In the genomic region with DNA sequence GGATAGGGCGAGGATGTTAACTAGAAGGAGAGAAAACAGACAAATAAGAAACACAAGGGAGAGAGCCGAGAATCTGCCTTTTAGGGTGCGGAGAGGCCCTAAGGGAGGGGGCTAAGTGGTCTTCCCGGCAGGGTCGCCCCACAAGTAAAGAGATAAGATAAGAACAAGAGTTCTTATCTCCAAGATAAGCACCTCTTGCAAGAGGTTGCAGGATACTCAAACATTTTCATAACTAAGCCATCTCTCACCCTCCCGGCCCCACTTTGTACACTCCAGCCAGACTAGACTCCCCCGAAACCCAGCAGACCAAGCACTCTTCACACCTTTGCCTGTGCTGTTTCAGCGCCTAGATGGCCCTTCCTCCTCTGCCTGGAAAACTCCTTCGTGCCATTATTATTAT, we compare ENCODE assay signal across 14 cellular contexts. TPM values are rescaled to one million over a fixed set of nuclear protein-coding genes. Genes with fewer than 3 reads are reported as not detected.
A peak's percentile ranks its signal among the peaks of the same experiment; 100 is the strongest.
DNase-seq lines count a peak whose midpoint lies in the region; ATAC-seq lines count a peak whose summit lies in the region.
"Had no signal": no experiment of that assay in that cellular context is flagged by ENCODE, and none has a peak within 500 bp of the region (broad histone marks: within the 10 kb centered on the region; RNA-seq: fewer than 3 reads in every experiment).

No MANE protein-coding gene starts in this region.

- no peaks in the 10 kb centered on the region for H3K36me3 ChIP-seq in CD4-positive, alpha-beta memory T cell (ENCODE audit: insufficient read depth, low read length)
- H3K36me3 ChIP-seq in NT2/D1 (ENCODE audit: insufficient read depth, insufficient read length, low read length): no peaks in the 10 kb centered on the region
- H3K36me3 ChIP-seq: Peyer's patch had no signal

- H3K4me1 Mint-ChIP-seq in CD4-positive, alpha-beta memory T cell: peaks cover 4 to 32% (median 17%) of the 10 kb centered on the region in 4 donors
- peaks cover 13 to 18% of the 10 kb centered on the region in 2 donors for H3K4me1 Mint-ChIP-seq in effector memory CD8-positive, alpha-beta T cell (ENCODE audit: low read depth in 2 of 2)
- H3K4me1 Mint-ChIP-seq in natural killer cell treated with Interleukin-12 subunit alpha and Interleukin-12 subunit beta and Interleukin-15 and Interleukin-18, amount 100 ng/mL, for 72 hours (ENCODE audit: low read depth in 2 of 2): peaks cover 0 to 13% of the 10 kb centered on the region in 2 donors

- POLR2A ChIA-PET in CD4-positive, alpha-beta memory T cell (lab: Charles Lee; ENCODE audit: partially characterized antibody): interaction anchor here (7.6 kb wide), 1 partner anchor 13 kb away, joined by 83 read pairs; a partner anchor contains a TSS

- no peak overlapping the region for H3K9ac ChIP-seq in NT2/D1 (ENCODE audit: insufficient read length, low read depth)

- ATAC-seq in effector memory CD8-positive, alpha-beta T cell (replicated peaks): no peak
- no peak for ATAC-seq in natural killer cell treated with Interleukin-12 subunit alpha and Interleukin-12 subunit beta and Interleukin-15 and Interleukin-18, amount 100 ng/mL, for 72 hours
- ATAC-seq in GM21515 (IDR thresholded peaks at IDR 0.05; ENCODE audit: unreplicated experiment): no peak

- H3K27ac Mint-ChIP-seq in CD4-positive, alpha-beta memory T cell: peak overlapping the region; percentile 35 to 87 (median 66)
- H3K27ac Mint-ChIP-seq in effector memory CD8-positive, alpha-beta T cell: peak overlapping the region in 1 of 2 donors; percentile 18
- H3K27ac Mint-ChIP-seq in natural killer cell treated with Interleukin-12 subunit alpha and Interleukin-12 subunit beta and Interleukin-15 and Interleukin-18, amount 100 ng/mL, for 72 hours: no peak overlapping the region

- H3K4me3 Mint-ChIP-seq in CD4-positive, alpha-beta memory T cell: peak overlapping the region; percentile 49 to 94 (median 61)
- H3K4me3 Mint-ChIP-seq in effector memory CD8-positive, alpha-beta T cell: peak overlapping the region; percentile 92 to 94
- H3K4me3 Mint-ChIP-seq in natural killer cell treated with Interleukin-12 subunit alpha and Interleukin-12 subunit beta and Interleukin-15 and Interleukin-18, amount 100 ng/mL, for 72 hours: peak overlapping the region; percentile 17

- H3K36me3 Mint-ChIP-seq in CD4-positive, alpha-beta memory T cell: no peaks in the 10 kb centered on the region
- no peaks in the 10 kb centered on the region for H3K36me3 Mint-ChIP-seq in effector memory CD8-positive, alpha-beta T cell (ENCODE audit: insufficient read depth)
- H3K36me3 Mint-ChIP-seq in natural killer cell treated with Interleukin-12 subunit alpha and Interleukin-12 subunit beta and Interleukin-15 and Interleukin-18, amount 100 ng/mL, for 72 hours: no peaks in the 10 kb centered on the region

- H3K9me3 Mint-ChIP-seq in CD4-positive, alpha-beta memory T cell: no peaks in the 10 kb centered on the region
- H3K9me3 Mint-ChIP-seq in effector memory CD8-positive, alpha-beta T cell: no peaks in the 10 kb centered on the region
- H3K9me3 Mint-ChIP-seq in natural killer cell treated with Interleukin-12 subunit alpha and Interleukin-12 subunit beta and Interleukin-15 and Interleukin-18, amount 100 ng/mL, for 72 hours: no peaks in the 10 kb centered on the region

- no peaks in the 10 kb centered on the region for H3K27me3 ChIP-seq in CD4-positive, alpha-beta memory T cell (ENCODE audit: insufficient read depth, low read length)
- peaks cover 40% of the 10 kb centered on the region for H3K27me3 ChIP-seq in NT2/D1 (ENCODE audit: insufficient read depth, insufficient read length)
- H3K27me3 ChIP-seq: Peyer's patch had no signal

- intact Hi-C loops in CD4-positive, alpha-beta memory T cell (cut with micrococcal nuclease): no loop called here

- no peaks in the 10 kb centered on the region for H3K9me3 ChIP-seq in CD4-positive, alpha-beta memory T cell (ENCODE audit: control insufficient read depth in 1 of 2, low read length in 2 of 2)
- no peaks in the 10 kb centered on the region for H3K9me3 ChIP-seq in NT2/D1 (ENCODE audit: insufficient read depth, low read length)

- CTCF ChIA-PET in CD4-positive, alpha-beta memory T cell (lab: Charles Lee; ENCODE audit: partially characterized antibody): interaction anchor here (1.4 to 3.6 kb wide), 2 partner anchors 12 to 85 kb away, joined by 3 to 18 read pairs; no protein-coding TSS in a partner anchor

- H3K4me1 ChIP-seq in CD4-positive, alpha-beta memory T cell (ENCODE audit: insufficient read depth, low read length): peaks cover 15% of the 10 kb centered on the region
- H3K4me1 ChIP-seq in NT2/D1 (ENCODE audit: insufficient read depth, insufficient read length): peaks cover 9% of the 10 kb centered on the region

- H3K27me3 Mint-ChIP-seq in CD4-positive, alpha-beta memory T cell: no peaks in the 10 kb centered on the region
- H3K27me3 Mint-ChIP-seq in effector memory CD8-positive, alpha-beta T cell: peaks cover 0 to 5% of the 10 kb centered on the region in 2 donors
- no peaks in the 10 kb centered on the region for H3K27me3 Mint-ChIP-seq in natural killer cell treated with Interleukin-12 subunit alpha and Interleukin-12 subunit beta and Interleukin-15 and Interleukin-18, amount 100 ng/mL, for 72 hours

- no peak for DNase-seq in CD4-positive, alpha-beta memory T cell
- DNase-seq in NT2/D1 (ENCODE audit: low read depth, low spot score) (no peak), NCI-H524 (lab: John Stamatoyannopoulos, UW) (no peak)
- DNase-seq in effector memory CD8-positive, alpha-beta T cell: no peak
- peak; percentile 47 for DNase-seq in natural killer cell treated with Interleukin-12 subunit alpha and Interleukin-12 subunit beta and Interleukin-15 and Interleukin-18, amount 100 ng/mL, for 72 hours (ENCODE audit: low spot score)
- no peak for DNase-seq in activated effector memory CD4-positive, alpha-beta T cell treated with Interleukin-2 at 50 U/mL for 16 hours
- DNase-seq in activated CD4-positive, alpha-beta T cell treated with anti-CD3 and anti-CD28 coated beads, Interleukin-2, amount 50 U/mL, for 4 hours: no peak
- DNase-seq: activated CD8-positive, alpha-beta memory T cell treated with anti-CD3 and anti-CD28 coated beads, Interleukin-2, amount 50 U/mL, for 48 hours; amygdala; NCI-H774 had no signal

- H3K27ac ChIP-seq in CD4-positive, alpha-beta memory T cell (ENCODE audit: low read depth, low read length): no peak overlapping the region
- H3K27ac ChIP-seq: epithelial cell of prostate had no signal

- H3K4me3 ChIP-seq in CD4-positive, alpha-beta memory T cell (ENCODE audit: low read length in 2 of 2): no peak overlapping the region
- H3K4me3 ChIP-seq in NT2/D1 (ENCODE audit: insufficient read length, low read depth): peak overlapping the region; percentile 63

RNA-seq across cellular contexts. Expression of a gene that starts 14.3 kb away (rescaled TPM):
- total RNA-seq in CD4-positive, alpha-beta memory T cell: 10 to 100 TPM; 19.7 to 20.5 TPM
- polyA plus RNA-seq in CD4-positive, alpha-beta memory T cell: 10 to 100 TPM in 1 of 2 donors, 1 to 10 TPM in 1; 2.3 to 16.5 TPM
- 10 to 100 TPM in 1 of 2 donors, 1 to 10 TPM in 1; 9.6 to 10.7 TPM for total RNA-seq in natural killer cell treated with Interleukin-12 subunit alpha and Interleukin-12 subunit beta and Interleukin-15 and Interleukin-18, amount 100 ng/mL, for 72 hours

RNA-seq across cellular contexts. Expression of a gene that starts 15.0 kb away (rescaled TPM):
- 10 to 100 TPM; 36.4 to 39.5 TPM for total RNA-seq in CD4-positive, alpha-beta memory T cell
- 10 to 100 TPM; 35.3 to 45.2 TPM for polyA plus RNA-seq in CD4-positive, alpha-beta memory T cell
- 100 to 1,000 TPM in 1 of 2 donors, 10 to 100 TPM in 1; 74.3 to 124 TPM for total RNA-seq in natural killer cell treated with Interleukin-12 subunit alpha and Interleukin-12 subunit beta and Interleukin-15 and Interleukin-18, amount 100 ng/mL, for 72 hours

RNA-seq across cellular contexts. Expression of a gene that starts 15.3 kb away (rescaled TPM):
- not detected for total RNA-seq in CD4-positive, alpha-beta memory T cell
- polyA plus RNA-seq in CD4-positive, alpha-beta memory T cell: not detected
- total RNA-seq in natural killer cell treated with Interleukin-12 subunit alpha and Interleukin-12 subunit beta and Interleukin-15 and Interleukin-18, amount 100 ng/mL, for 72 hours: not detected
- total RNA-seq: kidney had no signal

RNA-seq across cellular contexts. Expression of a gene that starts 39.4 kb away (rescaled TPM):
- total RNA-seq in CD4-positive, alpha-beta memory T cell: 1 to 10 TPM; 1.6 to 1.8 TPM
- under 1 TPM in 1 of 2 donors, not detected in 1; 0.21 TPM for polyA plus RNA-seq in CD4-positive, alpha-beta memory T cell
- under 1 TPM in 1 of 2 donors, not detected in 1; 0.31 TPM for total RNA-seq in natural killer cell treated with Interleukin-12 subunit alpha and Interleukin-12 subunit beta and Interleukin-15 and Interleukin-18, amount 100 ng/mL, for 72 hours

Comparison
In these comparisons a context has a peak if more than half of its experiments do, and no peak if none do; other contexts are left out.
1. H3K27ac Mint-ChIP-seq: peak in CD4-positive, alpha-beta memory T cell (7 of 7); none in natural killer cell treated with Interleukin-12 subunit alpha and Interleukin-12 subunit beta and Interleukin-15 and Interleukin-18, amount 100 ng/mL, for 72 hours (0 of 2).
2. H3K4me3 Mint-ChIP-seq: peak in every context shown above with its lines; median percentile 93 in effector memory CD8-positive, alpha-beta T cell; 61 in CD4-positive, alpha-beta memory T cell; 17 in natural killer cell treated with Interleukin-12 subunit alpha and Interleukin-12 subunit beta and Interleukin-15 and Interleukin-18, amount 100 ng/mL, for 72 hours.